26 cellular contexts compared by ENCODE assay signal in the genomic region with DNA sequence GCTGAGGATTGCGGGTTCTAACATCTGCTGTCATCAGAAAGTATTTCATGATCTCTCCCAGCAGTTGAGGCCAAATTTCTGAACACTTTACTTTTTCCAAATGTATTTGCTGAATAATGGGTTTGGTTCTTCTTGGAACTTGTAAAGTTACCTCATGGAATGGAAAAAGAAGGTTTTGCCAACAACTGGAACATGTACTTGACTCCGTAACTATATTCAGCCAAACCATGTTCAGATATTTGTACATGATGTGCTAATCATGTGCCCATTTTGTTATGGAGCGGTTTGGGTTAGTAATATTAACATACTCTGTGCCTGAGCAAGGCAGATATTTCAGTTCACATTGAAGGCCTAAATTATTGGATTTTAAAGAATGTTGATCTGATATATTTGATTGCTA.
A peak's percentile ranks its signal among the peaks of the same experiment; 100 is the strongest.
DNase-seq lines count a peak whose midpoint lies in the region; ATAC-seq and TF ChIP-seq lines count a peak whose summit lies in the region.
"Had no signal": no experiment of that assay in that cellular context is flagged by ENCODE, and none has a peak within 500 bp of the region (broad histone marks: within the 10 kb centered on the region; RNA-seq: fewer than 3 reads in every experiment).

No MANE protein-coding gene starts in this region.

- WGBS in heart right ventricle, 2 donors = 50 to 67% methylated on average over 3 of the region's 3 CpGs

- no peak overlapping the region for H3K4me3 Mint-ChIP-seq in endothelial cell (ENCODE audit: unreplicated experiment)
- H3K4me3 Mint-ChIP-seq: activated CD8-positive, alpha-beta T cell treated with anti-CD3 and anti-CD28 coated beads for 36 hours; activated naive CD4-positive, alpha-beta T cell treated with anti-CD3 and anti-CD28 coated beads for 36 hours; HFFc6; natural killer cell had no signal

- H3K27me3 Mint-ChIP-seq in endothelial cell (ENCODE audit: unreplicated experiment) = no peaks in the 10 kb centered on the region
- H3K27me3 Mint-ChIP-seq: activated CD8-positive, alpha-beta T cell treated with anti-CD3 and anti-CD28 coated beads for 36 hours had no signal

- H3K9me3 Mint-ChIP-seq in endothelial cell (ENCODE audit: unreplicated experiment) = no peaks in the 10 kb centered on the region
- H3K9me3 Mint-ChIP-seq: activated CD8-positive, alpha-beta T cell treated with anti-CD3 and anti-CD28 coated beads for 36 hours; activated naive CD4-positive, alpha-beta T cell treated with anti-CD3 and anti-CD28 coated beads for 36 hours; HFFc6; natural killer cell had no signal

- H3K4me1 ChIP-seq in heart right ventricle = peaks cover 0 to 23% (median 7%) of the 10 kb centered on the region in 9 donors
- H3K4me1 ChIP-seq in skeletal muscle tissue (ENCODE audit: control insufficient read depth in 3 of 3, insufficient read depth in 3 of 3, low read length in 3 of 3) = peaks cover 4 to 10% (median 8%) of the 10 kb centered on the region in 3 donors
- H3K4me1 ChIP-seq: pancreas had no signal

- intact Hi-C loops in heart right ventricle (cut with DNase I) = loop anchor here in 2 of 10 donors (10.0 kb wide), 2 partner anchors 138 to 332 kb away; a partner anchor contains a TSS

- H3K9ac ChIP-seq in skeletal muscle tissue (ENCODE audit: low read depth in 1 of 3, low read length in 3 of 3) = no peak overlapping the region

- H3K27me3 ChIP-seq in heart right ventricle = no peaks in the 10 kb centered on the region
- H3K27me3 ChIP-seq in skeletal muscle tissue (ENCODE audit: control insufficient read depth in 3 of 3, insufficient read depth in 3 of 3, low read length in 3 of 3) = no peaks in the 10 kb centered on the region
- H3K27me3 ChIP-seq: esophagus muscularis mucosa, pancreas had no signal

- H3K27ac ChIP-seq in heart right ventricle (peak overlapping the region in 9 of 10 donors; percentile 10 to 83 (median 51)), skeletal muscle tissue (ENCODE audit: low read depth, low read length) (peak overlapping the region; percentile 66)
- H3K27ac ChIP-seq: esophagus muscularis mucosa, HL-60 had no signal

- H3K36me3 Mint-ChIP-seq in endothelial cell (ENCODE audit: low read depth, unreplicated experiment) = no peaks in the 10 kb centered on the region

- H3K4me3 ChIP-seq in heart right ventricle = no peak overlapping the region
- H3K4me3 ChIP-seq in skeletal muscle tissue (ENCODE audit: low read length in 3 of 3) = no peak overlapping the region
- H3K4me3 ChIP-seq: esophagus muscularis mucosa had no signal

- DNase-seq in AG08395 (ENCODE audit: low spot score) (peak; percentile 32), LHCN-M2 (ENCODE audit: low read depth) (peak; percentile 12), heart right ventricle (no peak), foreskin melanocyte (no peak), endothelial cell (ENCODE audit: low spot score) (no peak)
- no peak for DNase-seq in stimulated activated CD4-positive, alpha-beta T cell treated with anti-CD3 and anti-CD28 coated beads, Interleukin-4, amount 100 ng/mL, for 1 hour
- DNase-seq: activated CD4-positive, CD25-positive, alpha-beta regulatory T cell; activated CD8-positive, alpha-beta T cell treated with anti-CD3 and anti-CD28 coated beads for 36 hours; activated naive CD4-positive, alpha-beta T cell treated with anti-CD3 and anti-CD28 coated beads for 36 hours; C1 segment of cervical spinal cord; effector CD8-positive, alpha-beta T cell; HFFc6; hippocampal formation; natural killer cell; NCI-H1417 treated with DMSO at 0.1 percent for 48 hours; NCI-H524 treated with DMSO at 0.1 percent for 48 hours; pancreas; RPMI8226; stimulated activated CD4-positive, alpha-beta T cell treated with anti-CD3 and anti-CD28 coated beads, Interleukin-1b, Interleukin-23, amount 100 ng/mL, for 48 hours; stimulated activated naive CD4-positive, alpha-beta T cell; trophoblast cell had no signal

- ATAC-seq in heart right ventricle (peak in 7 of 8 donors; percentile 54 to 90 (median 77)), HG03521 (IDR thresholded peaks at IDR 0.05; ENCODE audit: unreplicated experiment) (no peak)
- ATAC-seq: activated CD8-positive, alpha-beta T cell treated with anti-CD3 and anti-CD28 coated beads for 36 hours; natural killer cell; SK-N-SH treated with all-trans-retinoic acid at 6 μM for 48 hours had no signal

- no peak for TF ChIP-seq CTCF in heart right ventricle (IDR thresholded peaks at IDR 0.05)
- no peak for TF ChIP-seq CTCF in endothelial cell (IDR thresholded peaks at IDR 0.05; ENCODE audit: unreplicated experiment)

- H3K4me1 Mint-ChIP-seq in endothelial cell (ENCODE audit: unreplicated experiment) = no peaks in the 10 kb centered on the region

- H3K36me3 ChIP-seq in heart right ventricle (peaks cover 0 to 59% (median 0%) of the 10 kb centered on the region in 9 donors), skeletal muscle tissue (ENCODE audit: control insufficient read depth in 3 of 3, insufficient read depth in 3 of 3, low read length in 3 of 3) (no peaks in the 10 kb centered on the region)
- H3K36me3 ChIP-seq: pancreas had no signal

- no peaks in the 10 kb centered on the region for H3K9me3 ChIP-seq in heart right ventricle
- no peaks in the 10 kb centered on the region for H3K9me3 ChIP-seq in skeletal muscle tissue (ENCODE audit: control insufficient read depth in 3 of 3, low read length in 3 of 3)
- H3K9me3 ChIP-seq: esophagus muscularis mucosa, pancreas had no signal

- no peak overlapping the region for H3K27ac Mint-ChIP-seq in endothelial cell (ENCODE audit: unreplicated experiment)
- H3K27ac Mint-ChIP-seq: activated CD8-positive, alpha-beta T cell treated with anti-CD3 and anti-CD28 coated beads for 36 hours; activated naive CD4-positive, alpha-beta T cell treated with anti-CD3 and anti-CD28 coated beads for 36 hours; HFFc6 had no signal

Comparison
In these comparisons a context has a peak if more than half of its experiments do, and no peak if none do; other contexts are left out.
1. DNase-seq: peak in AG08395 (single experiment) and LHCN-M2 (single experiment); none in heart right ventricle (0 of 2), stimulated activated CD4-positive, alpha-beta T cell treated with anti-CD3 and anti-CD28 coated beads, Interleukin-4, amount 100 ng/mL, for 1 hour (single experiment), foreskin melanocyte (single experiment) and endothelial cell (single experiment).